Comparison of ENCODE assay signal across 13 cellular contexts in genomic region chr1:38076038-38076437, GRCh38. TPM values are rescaled to one million over a fixed set of nuclear protein-coding genes. Genes with fewer than 3 reads are reported as not detected.
A peak's percentile ranks its signal among the peaks of the same experiment; 100 is the strongest.
DNase-seq lines count a peak whose midpoint lies in the region; ATAC-seq and TF ChIP-seq lines count a peak whose summit lies in the region.
"Had no signal": no experiment of that assay in that cellular context is flagged by ENCODE, and none has a peak within 500 bp of the region (broad histone marks: within the 10 kb centered on the region; RNA-seq: fewer than 3 reads in every experiment).

No MANE protein-coding gene starts in this region.

- DNase-seq in AG20443 (ENCODE audit: low spot score) (peak; percentile 36), IMR-90 (peak; percentile 18), astrocyte of the hippocampus (ENCODE audit: low read depth, low spot score) (peak; percentile 73), kidney glomerular epithelial cell (lab: John Stamatoyannopoulos, UW) (peak; percentile 8), kidney tubule cell (ENCODE audit: low spot score) (no peak), GM20000 (ENCODE audit: low spot score) (no peak), BE2C (no peak), HFFc6 (no peak)
- DNase-seq: activated T-cell treated with anti-CD3 and anti-CD28 coated beads, Interleukin-2, amount 50 U/mL, for 72 hours; brain microvascular endothelial cell; NK-92 treated with Interleukin-12 subunit alpha and Interleukin-12 subunit beta, amount 100 ng/mL, for 24 hours had no signal

- H2BK120ac ChIP-seq in IMR-90 (ENCODE audit: low read depth, low read length), result no peak overlapping the region

- dilution Hi-C loops in IMR-90 (cut with HindIII; ENCODE audit: low sequenced_read_pairs, unreplicated experiment), result no loop called here

- H3K4me1 ChIP-seq in IMR-90 (ENCODE audit: control insufficient read depth, insufficient read depth, low read length), result no peaks in the 10 kb centered on the region
- peaks cover 4% of the 10 kb centered on the region for H3K4me1 ChIP-seq in BE2C

- intact Hi-C loops in IMR-90 (cut with micrococcal nuclease), result no loop called here

- H3K79me1 ChIP-seq in IMR-90 (ENCODE audit: low read depth in 1 of 2, low read length in 2 of 2), result no peaks in the 10 kb centered on the region

- H3K9me3 Mint-ChIP-seq in HFFc6, result no peaks in the 10 kb centered on the region
- H3K9me3 Mint-ChIP-seq: activated T-cell treated with anti-CD3 and anti-CD28 coated beads, Interleukin-2, amount 50 U/mL, for 72 hours had no signal

- no peak for TF ChIP-seq POLR2A in IMR-90 (IDR thresholded peaks at IDR 0.05; ENCODE audit: low read depth, low read length)

- H3K4me3 Mint-ChIP-seq in HFFc6, result no peak overlapping the region
- H3K4me3 Mint-ChIP-seq: activated T-cell treated with anti-CD3 and anti-CD28 coated beads, Interleukin-2, amount 50 U/mL, for 72 hours had no signal

- H3K56ac ChIP-seq in IMR-90 (ENCODE audit: extremely low read depth, insufficient read depth, low read length), result no peak overlapping the region

- no peak overlapping the region for H3K4me2 ChIP-seq in IMR-90 (ENCODE audit: low read depth, low read length)

- no peak overlapping the region for H3K18ac ChIP-seq in IMR-90 (ENCODE audit: low read depth, low read length)

- no peak overlapping the region for H4K5ac ChIP-seq in IMR-90 (ENCODE audit: low read depth, low read length)

- no peak overlapping the region for H3K27ac Mint-ChIP-seq in HFFc6
- H3K27ac Mint-ChIP-seq: activated T-cell treated with anti-CD3 and anti-CD28 coated beads, Interleukin-2, amount 50 U/mL, for 72 hours had no signal

- H3K9me3 ChIP-seq in IMR-90 (ENCODE audit: control insufficient read depth, insufficient read depth, low read length), result no peaks in the 10 kb centered on the region
- no peaks in the 10 kb centered on the region for H3K9me3 ChIP-seq in BE2C

- no peak overlapping the region for H3K4ac ChIP-seq in IMR-90 (ENCODE audit: low read depth, low read length)

- no TSS peak for BruUV-seq in IMR-90 (replicated peaks; lab: Mats Ljungman, UMichigan)

- H2BK20ac ChIP-seq in IMR-90 (ENCODE audit: low read depth, low read length), result no peak overlapping the region

- in situ Hi-C loops in IMR-90 (cut with MboI; ENCODE audit: low sequenced_read_pairs), result no loop called here

- no peak overlapping the region for H4K91ac ChIP-seq in IMR-90 (ENCODE audit: insufficient read depth, low read depth, low read length)

- H3K9me1 ChIP-seq in IMR-90 (ENCODE audit: insufficient read depth, low read length), result no peaks in the 10 kb centered on the region

- no peak overlapping the region for H2AFZ ChIP-seq in IMR-90 (replicated peaks; ENCODE audit: low read length, poor library complexity)

- H2BK5ac ChIP-seq in IMR-90 (ENCODE audit: low read depth, low read length, poor library complexity, severe bottlenecking), result no peak overlapping the region

- no peaks in the 10 kb centered on the region; the same call in 1 of the 2 replicates for H4K20me1 ChIP-seq in IMR-90 (ENCODE audit: insufficient read depth, low read length)

- no peak for TF ChIP-seq RAD21 in IMR-90 (IDR thresholded peaks at IDR 0.05; ENCODE audit: low read length)

- no peak overlapping the region for H2BK15ac ChIP-seq in IMR-90 (ENCODE audit: low read depth, low read length)

- no peaks in the 10 kb centered on the region for H3K4me1 Mint-ChIP-seq in HFFc6 (ENCODE audit: low read depth)

- H3K27ac ChIP-seq in IMR-90 (ENCODE audit: insufficient read depth, low read length), result no peak overlapping the region
- H3K27ac ChIP-seq: brain microvascular endothelial cell had no signal

- no peak overlapping the region for H3K14ac ChIP-seq in IMR-90 (replicated peaks; ENCODE audit: low read depth, low read length)

- CTCF ChIA-PET in IMR-90 (lab: Yijun Ruan, JAX), result no interaction called here

- no peak overlapping the region for H4K8ac ChIP-seq in IMR-90 (ENCODE audit: low read depth in 2 of 2, low read length in 2 of 2)

- H3K27me3 ChIP-seq in IMR-90 (ENCODE audit: control insufficient read depth, insufficient read depth, low read length) (peaks cover 13% of the 10 kb centered on the region), BE2C (no peaks in the 10 kb centered on the region)

- no peak for TF ChIP-seq CTCF in IMR-90 (conservative IDR thresholded peaks at IDR 0.05; ENCODE audit: low read depth, low read length)
- TF ChIP-seq CTCF in GM20000 (IDR thresholded peaks at IDR 0.05; ENCODE audit: extremely low read depth, missing control alignments), result no peak
- no peak for TF ChIP-seq CTCF in BE2C (IDR thresholded peaks at IDR 0.05; ENCODE audit: low read depth, low read length)
- TF ChIP-seq CTCF in HFFc6 (IDR thresholded peaks at IDR 0.05), result no peak

- no peak overlapping the region for H3K23ac ChIP-seq in IMR-90 (ENCODE audit: low read depth, low read length)

- H2AK9ac ChIP-seq in IMR-90 (replicated peaks; ENCODE audit: low read depth, low read length, poor library complexity), result no peak overlapping the region

- no peak overlapping the region for H3K9ac ChIP-seq in IMR-90 (ENCODE audit: low read depth, low read length)

- peaks cover 27% of the 10 kb centered on the region for H3K27me3 Mint-ChIP-seq in HFFc6 (ENCODE audit: insufficient read depth)

- POLR2A ChIA-PET in IMR-90 (lab: Charles Lee; ENCODE audit: unreplicated experiment), result no interaction called here

- no CpG with 5 or more reads among the region's 6 CpGs for WGBS in IMR-90 (ENCODE audit: extremely low coverage in 2 of 2, insufficient read length in 1 of 2), 2 experiments

- no peaks in the 10 kb centered on the region for H3K36me3 Mint-ChIP-seq in HFFc6 (ENCODE audit: low read depth)

- no peaks in the 10 kb centered on the region for H3K36me3 ChIP-seq in IMR-90 (ENCODE audit: control insufficient read depth, insufficient read depth, low read length)
- H3K36me3 ChIP-seq in BE2C, result no peaks in the 10 kb centered on the region
- H3K36me3 ChIP-seq: brain microvascular endothelial cell had no signal

- H3K4me3 ChIP-seq in IMR-90 (ENCODE audit: insufficient read depth, low read depth, low read length) (no peak overlapping the region), BE2C (ENCODE audit: low read depth, low read length) (no peak overlapping the region)
- H3K4me3 ChIP-seq: lung had no signal

- no peak overlapping the region for H2AK5ac ChIP-seq in IMR-90 (ENCODE audit: low read depth, low read length)

- ATAC-seq in IMR-90 (ENCODE audit: low read depth), result 0 out of 2 replicates have a peak, but pooled peaks have one; percentile 16
- ATAC-seq: activated T-cell treated with anti-CD3 and anti-CD28 coated beads, Interleukin-2, amount 50 U/mL, for 72 hours had no signal

TF ChIP-seq in IMR-90, 13 proteins besides CTCF, POLR2A, EP300 and RAD21:
- TF ChIP-seq MAZ (IDR thresholded peaks at IDR 0.05; ENCODE audit: borderline replicate concordance, low read depth, low read length) (no peak), MXI1 (IDR thresholded peaks at IDR 0.05; ENCODE audit: borderline replicate concordance, low read depth, low read length) (no peak), CEBPB (IDR thresholded peaks at IDR 0.05; ENCODE audit: low read depth, low read length) (no peak), BHLHE40 (IDR thresholded peaks at IDR 0.05; ENCODE audit: low read depth, low read length) (no peak), CHD1 (IDR thresholded peaks at IDR 0.05; ENCODE audit: low read depth, low read length) (no peak), NFE2L2 (IDR thresholded peaks at IDR 0.05; ENCODE audit: low read depth, low read length) (no peak), ELK1 (IDR thresholded peaks at IDR 0.05; ENCODE audit: borderline replicate concordance, low read depth, low read length) (no peak), MAFK (IDR thresholded peaks at IDR 0.05; ENCODE audit: low read depth, low read length) (no peak), RFX5 (IDR thresholded peaks at IDR 0.05; ENCODE audit: low read depth, low read length) (no peak), RCOR1 (IDR thresholded peaks at IDR 0.05; ENCODE audit: insufficient replicate concordance, low read length) (no peak), FOS (IDR thresholded peaks at IDR 0.05; ENCODE audit: low read depth, low read length) (no peak), SMC3 (IDR thresholded peaks at IDR 0.05; ENCODE audit: low read depth, low read length) (no peak)
- TF ChIP-seq, protein P1, sequence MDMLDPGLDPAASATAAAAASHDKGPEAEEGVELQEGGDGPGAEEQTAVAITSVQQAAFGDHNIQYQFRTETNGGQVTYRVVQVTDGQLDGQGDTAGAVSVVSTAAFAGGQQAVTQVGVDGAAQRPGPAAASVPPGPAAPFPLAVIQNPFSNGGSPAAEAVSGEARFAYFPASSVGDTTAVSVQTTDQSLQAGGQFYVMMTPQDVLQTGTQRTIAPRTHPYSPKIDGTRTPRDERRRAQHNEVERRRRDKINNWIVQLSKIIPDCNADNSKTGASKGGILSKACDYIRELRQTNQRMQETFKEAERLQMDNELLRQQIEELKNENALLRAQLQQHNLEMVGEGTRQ (IDR thresholded peaks at IDR 0.05; ENCODE audit: low read depth, low read length), result no peak

RNA-seq across cellular contexts. Expression of gene POU3F1, which starts 29.4 kb away (rescaled TPM):
- total RNA-seq in IMR-90 (2012; rRNA removed), result not detected in 2 replicates
- not detected in 2 replicates for polyA plus RNA-seq in IMR-90 (2012; rRNA removed)
- 0.03 TPM in 1 of 2 replicates, not detected in the other for polyA plus RNA-seq in IMR-90 (2012; cell fraction: cytosol; rRNA removed)
- 0.03 TPM in 1 of 2 replicates, not detected in the other for polyA plus RNA-seq in IMR-90 (2012; cell fraction: nucleus; rRNA removed; ENCODE audit: low replicate concordance)
- polyA plus RNA-seq in BE2C (2012; ENCODE audit: insufficient read depth, insufficient read length, low read depth), result 0.91 TPM
- under 1 TPM in 1 of 6 experiments, not detected in 5; 0.11 TPM for total RNA-seq in HFFc6 (2021; fragmentation: NEBNext Ultra II Directional; extraction: Animal tissue kit (Norgen Biotek cat#: 25700))
- total RNA-seq: activated T-cell treated with anti-CD3 and anti-CD28 coated beads, Interleukin-2, amount 50 U/mL, for 72 hours had no signal
- polyA plus RNA-seq: BJ had no signal

Comparison
In these comparisons a context has a peak if more than half of its experiments do, and no peak if none do; other contexts are left out.
1. DNase-seq: peak in AG20443 (single experiment), IMR-90 (single experiment), astrocyte of the hippocampus (single experiment) and kidney glomerular epithelial cell (single experiment); none in kidney tubule cell (single experiment), GM20000 (single experiment), BE2C (single experiment) and HFFc6 (single experiment).